1 cellular context compared by ENCODE assay signal in the genomic region with DNA sequence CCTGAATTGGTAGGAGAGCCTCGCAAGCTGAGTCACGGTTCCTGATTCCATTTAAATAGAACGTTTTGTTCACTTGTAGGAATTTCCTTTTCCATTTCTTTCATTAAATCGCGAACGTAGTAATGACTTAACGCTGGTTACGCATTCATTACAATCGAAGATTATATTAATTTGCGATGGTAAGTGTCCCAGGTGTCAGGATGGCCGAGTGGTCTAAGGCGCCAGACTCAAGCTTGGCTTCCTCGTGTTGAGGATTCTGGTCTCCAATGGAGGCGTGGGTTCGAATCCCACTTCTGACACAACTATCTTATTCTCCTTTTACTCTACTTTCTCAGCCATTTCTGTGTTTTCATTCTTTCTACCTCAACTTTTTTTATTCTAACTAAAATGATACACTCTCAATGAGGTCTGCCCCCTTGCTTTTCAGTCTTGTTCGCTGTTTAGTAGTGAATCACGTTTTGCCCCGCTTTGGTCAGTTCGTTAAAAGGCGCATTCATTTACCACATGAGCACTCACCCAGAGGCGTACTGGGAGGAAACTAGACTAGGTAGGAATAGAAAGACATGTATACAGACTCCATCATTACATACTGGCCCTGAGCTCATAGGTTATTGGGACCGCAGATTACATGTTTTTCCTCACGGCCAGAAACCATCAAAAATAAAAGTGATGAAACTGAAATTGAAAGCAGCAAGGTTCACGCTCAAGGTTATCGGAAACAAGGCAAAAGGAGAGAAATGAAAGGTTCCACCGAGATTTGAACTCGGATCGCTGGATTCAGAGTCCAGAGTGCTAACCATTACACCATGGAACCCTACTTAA.
TF ChIP-seq lines count a peak whose summit lies in the region.

No MANE protein-coding gene starts in this region.

TF ChIP-seq in K562, 482 proteins besides CTCF, POLR2A, EP300 and RAD21 (continued from another document and continues in another):
- TF ChIP-seq, protein P1, sequence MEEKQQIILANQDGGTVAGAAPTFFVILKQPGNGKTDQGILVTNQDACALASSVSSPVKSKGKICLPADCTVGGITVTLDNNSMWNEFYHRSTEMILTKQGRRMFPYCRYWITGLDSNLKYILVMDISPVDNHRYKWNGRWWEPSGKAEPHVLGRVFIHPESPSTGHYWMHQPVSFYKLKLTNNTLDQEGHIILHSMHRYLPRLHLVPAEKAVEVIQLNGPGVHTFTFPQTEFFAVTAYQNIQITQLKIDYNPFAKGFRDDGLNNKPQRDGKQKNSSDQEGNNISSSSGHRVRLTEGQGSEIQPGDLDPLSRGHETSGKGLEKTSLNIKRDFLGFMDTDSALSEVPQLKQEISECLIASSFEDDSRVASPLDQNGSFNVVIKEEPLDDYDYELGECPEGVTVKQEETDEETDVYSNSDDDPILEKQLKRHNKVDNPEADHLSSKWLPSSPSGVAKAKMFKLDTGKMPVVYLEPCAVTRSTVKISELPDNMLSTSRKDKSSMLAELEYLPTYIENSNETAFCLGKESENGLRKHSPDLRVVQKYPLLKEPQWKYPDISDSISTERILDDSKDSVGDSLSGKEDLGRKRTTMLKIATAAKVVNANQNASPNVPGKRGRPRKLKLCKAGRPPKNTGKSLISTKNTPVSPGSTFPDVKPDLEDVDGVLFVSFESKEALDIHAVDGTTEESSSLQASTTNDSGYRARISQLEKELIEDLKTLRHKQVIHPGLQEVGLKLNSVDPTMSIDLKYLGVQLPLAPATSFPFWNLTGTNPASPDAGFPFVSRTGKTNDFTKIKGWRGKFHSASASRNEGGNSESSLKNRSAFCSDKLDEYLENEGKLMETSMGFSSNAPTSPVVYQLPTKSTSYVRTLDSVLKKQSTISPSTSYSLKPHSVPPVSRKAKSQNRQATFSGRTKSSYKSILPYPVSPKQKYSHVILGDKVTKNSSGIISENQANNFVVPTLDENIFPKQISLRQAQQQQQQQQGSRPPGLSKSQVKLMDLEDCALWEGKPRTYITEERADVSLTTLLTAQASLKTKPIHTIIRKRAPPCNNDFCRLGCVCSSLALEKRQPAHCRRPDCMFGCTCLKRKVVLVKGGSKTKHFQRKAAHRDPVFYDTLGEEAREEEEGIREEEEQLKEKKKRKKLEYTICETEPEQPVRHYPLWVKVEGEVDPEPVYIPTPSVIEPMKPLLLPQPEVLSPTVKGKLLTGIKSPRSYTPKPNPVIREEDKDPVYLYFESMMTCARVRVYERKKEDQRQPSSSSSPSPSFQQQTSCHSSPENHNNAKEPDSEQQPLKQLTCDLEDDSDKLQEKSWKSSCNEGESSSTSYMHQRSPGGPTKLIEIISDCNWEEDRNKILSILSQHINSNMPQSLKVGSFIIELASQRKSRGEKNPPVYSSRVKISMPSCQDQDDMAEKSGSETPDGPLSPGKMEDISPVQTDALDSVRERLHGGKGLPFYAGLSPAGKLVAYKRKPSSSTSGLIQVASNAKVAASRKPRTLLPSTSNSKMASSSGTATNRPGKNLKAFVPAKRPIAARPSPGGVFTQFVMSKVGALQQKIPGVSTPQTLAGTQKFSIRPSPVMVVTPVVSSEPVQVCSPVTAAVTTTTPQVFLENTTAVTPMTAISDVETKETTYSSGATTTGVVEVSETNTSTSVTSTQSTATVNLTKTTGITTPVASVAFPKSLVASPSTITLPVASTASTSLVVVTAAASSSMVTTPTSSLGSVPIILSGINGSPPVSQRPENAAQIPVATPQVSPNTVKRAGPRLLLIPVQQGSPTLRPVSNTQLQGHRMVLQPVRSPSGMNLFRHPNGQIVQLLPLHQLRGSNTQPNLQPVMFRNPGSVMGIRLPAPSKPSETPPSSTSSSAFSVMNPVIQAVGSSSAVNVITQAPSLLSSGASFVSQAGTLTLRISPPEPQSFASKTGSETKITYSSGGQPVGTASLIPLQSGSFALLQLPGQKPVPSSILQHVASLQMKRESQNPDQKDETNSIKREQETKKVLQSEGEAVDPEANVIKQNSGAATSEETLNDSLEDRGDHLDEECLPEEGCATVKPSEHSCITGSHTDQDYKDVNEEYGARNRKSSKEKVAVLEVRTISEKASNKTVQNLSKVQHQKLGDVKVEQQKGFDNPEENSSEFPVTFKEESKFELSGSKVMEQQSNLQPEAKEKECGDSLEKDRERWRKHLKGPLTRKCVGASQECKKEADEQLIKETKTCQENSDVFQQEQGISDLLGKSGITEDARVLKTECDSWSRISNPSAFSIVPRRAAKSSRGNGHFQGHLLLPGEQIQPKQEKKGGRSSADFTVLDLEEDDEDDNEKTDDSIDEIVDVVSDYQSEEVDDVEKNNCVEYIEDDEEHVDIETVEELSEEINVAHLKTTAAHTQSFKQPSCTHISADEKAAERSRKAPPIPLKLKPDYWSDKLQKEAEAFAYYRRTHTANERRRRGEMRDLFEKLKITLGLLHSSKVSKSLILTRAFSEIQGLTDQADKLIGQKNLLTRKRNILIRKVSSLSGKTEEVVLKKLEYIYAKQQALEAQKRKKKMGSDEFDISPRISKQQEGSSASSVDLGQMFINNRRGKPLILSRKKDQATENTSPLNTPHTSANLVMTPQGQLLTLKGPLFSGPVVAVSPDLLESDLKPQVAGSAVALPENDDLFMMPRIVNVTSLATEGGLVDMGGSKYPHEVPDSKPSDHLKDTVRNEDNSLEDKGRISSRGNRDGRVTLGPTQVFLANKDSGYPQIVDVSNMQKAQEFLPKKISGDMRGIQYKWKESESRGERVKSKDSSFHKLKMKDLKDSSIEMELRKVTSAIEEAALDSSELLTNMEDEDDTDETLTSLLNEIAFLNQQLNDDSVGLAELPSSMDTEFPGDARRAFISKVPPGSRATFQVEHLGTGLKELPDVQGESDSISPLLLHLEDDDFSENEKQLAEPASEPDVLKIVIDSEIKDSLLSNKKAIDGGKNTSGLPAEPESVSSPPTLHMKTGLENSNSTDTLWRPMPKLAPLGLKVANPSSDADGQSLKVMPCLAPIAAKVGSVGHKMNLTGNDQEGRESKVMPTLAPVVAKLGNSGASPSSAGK (IDR thresholded peaks at IDR 0.05): peak; percentile 70; the same call in 1 of the 2 replicates
- no peak for TF ChIP-seq TAF15 (IDR thresholded peaks at IDR 0.05; ENCODE audit: low read depth, low read length)
- TF ChIP-seq GATAD2A (IDR thresholded peaks at IDR 0.05): 0 out of 2 replicates have a peak, but pooled peaks have one; percentile 73
- TF ChIP-seq, protein P2, sequence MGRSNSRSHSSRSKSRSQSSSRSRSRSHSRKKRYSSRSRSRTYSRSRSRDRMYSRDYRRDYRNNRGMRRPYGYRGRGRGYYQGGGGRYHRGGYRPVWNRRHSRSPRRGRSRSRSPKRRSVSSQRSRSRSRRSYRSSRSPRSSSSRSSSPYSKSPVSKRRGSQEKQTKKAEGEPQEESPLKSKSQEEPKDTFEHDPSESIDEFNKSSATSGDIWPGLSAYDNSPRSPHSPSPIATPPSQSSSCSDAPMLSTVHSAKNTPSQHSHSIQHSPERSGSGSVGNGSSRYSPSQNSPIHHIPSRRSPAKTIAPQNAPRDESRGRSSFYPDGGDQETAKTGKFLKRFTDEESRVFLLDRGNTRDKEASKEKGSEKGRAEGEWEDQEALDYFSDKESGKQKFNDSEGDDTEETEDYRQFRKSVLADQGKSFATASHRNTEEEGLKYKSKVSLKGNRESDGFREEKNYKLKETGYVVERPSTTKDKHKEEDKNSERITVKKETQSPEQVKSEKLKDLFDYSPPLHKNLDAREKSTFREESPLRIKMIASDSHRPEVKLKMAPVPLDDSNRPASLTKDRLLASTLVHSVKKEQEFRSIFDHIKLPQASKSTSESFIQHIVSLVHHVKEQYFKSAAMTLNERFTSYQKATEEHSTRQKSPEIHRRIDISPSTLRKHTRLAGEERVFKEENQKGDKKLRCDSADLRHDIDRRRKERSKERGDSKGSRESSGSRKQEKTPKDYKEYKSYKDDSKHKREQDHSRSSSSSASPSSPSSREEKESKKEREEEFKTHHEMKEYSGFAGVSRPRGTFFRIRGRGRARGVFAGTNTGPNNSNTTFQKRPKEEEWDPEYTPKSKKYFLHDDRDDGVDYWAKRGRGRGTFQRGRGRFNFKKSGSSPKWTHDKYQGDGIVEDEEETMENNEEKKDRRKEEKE (IDR thresholded peaks at IDR 0.05; ENCODE audit: borderline replicate concordance in 1 of 2, control insufficient read depth in 1 of 2, low read depth in 2 of 2, low read length in 1 of 2): no peak
- 0 out of 2 replicates have a peak, but pooled peaks have one; percentile 24 for TF ChIP-seq MXI1 (IDR thresholded peaks at IDR 0.05; ENCODE audit: low read depth, low read length)
- TF ChIP-seq CBFB (CRISPR knock-in tag; IDR thresholded peaks at IDR 0.05): no peak
- peak; percentile 34 for TF ChIP-seq ARID1B (IDR thresholded peaks at IDR 0.05)
- TF ChIP-seq, protein P3, sequence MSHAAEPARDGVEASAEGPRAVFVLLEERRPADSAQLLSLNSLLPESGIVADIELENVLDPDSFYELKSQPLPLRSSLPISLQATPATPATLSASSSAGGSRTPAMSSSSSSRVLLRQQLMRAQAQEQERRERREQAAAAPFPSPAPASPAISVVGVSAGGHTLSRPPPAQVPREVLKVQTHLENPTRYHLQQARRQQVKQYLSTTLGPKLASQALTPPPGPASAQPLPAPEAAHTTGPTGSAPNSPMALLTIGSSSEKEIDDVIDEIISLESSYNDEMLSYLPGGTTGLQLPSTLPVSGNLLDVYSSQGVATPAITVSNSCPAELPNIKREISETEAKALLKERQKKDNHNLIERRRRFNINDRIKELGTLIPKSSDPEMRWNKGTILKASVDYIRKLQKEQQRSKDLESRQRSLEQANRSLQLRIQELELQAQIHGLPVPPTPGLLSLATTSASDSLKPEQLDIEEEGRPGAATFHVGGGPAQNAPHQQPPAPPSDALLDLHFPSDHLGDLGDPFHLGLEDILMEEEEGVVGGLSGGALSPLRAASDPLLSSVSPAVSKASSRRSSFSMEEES (CRISPR knock-in tag; IDR thresholded peaks at IDR 0.05): no peak
- TF ChIP-seq MCM3 (IDR thresholded peaks at IDR 0.05): no peak
- TF ChIP-seq ZFP30 (CRISPR knock-in tag; IDR thresholded peaks at IDR 0.05; ENCODE audit: borderline replicate concordance): no peak
- TF ChIP-seq ATF7 (IDR thresholded peaks at IDR 0.05): peak; percentile 67
- no peak for TF ChIP-seq SPI1 (IDR thresholded peaks at IDR 0.05; ENCODE audit: borderline replicate concordance, low read depth, low read length)
- no peak; the same call in none of the 2 replicates for TF ChIP-seq CTBP1 (IDR thresholded peaks at IDR 0.05; ENCODE audit: borderline replicate concordance)
- no peak for TF ChIP-seq EHMT2 (IDR thresholded peaks at IDR 0.05)
- peak; percentile 26 to 50; a peak in 2 of 4 replicates for TF ChIP-seq KDM1A (IDR thresholded peaks at IDR 0.05)
- TF ChIP-seq SNRNP70 (optimal IDR thresholded peaks at IDR 0.05; ENCODE audit: low read depth, low read length): no peak
- TF ChIP-seq RBM17 (IDR thresholded peaks at IDR 0.05; ENCODE audit: borderline replicate concordance, low read depth, low read length): no peak
- TF ChIP-seq, protein P4, sequence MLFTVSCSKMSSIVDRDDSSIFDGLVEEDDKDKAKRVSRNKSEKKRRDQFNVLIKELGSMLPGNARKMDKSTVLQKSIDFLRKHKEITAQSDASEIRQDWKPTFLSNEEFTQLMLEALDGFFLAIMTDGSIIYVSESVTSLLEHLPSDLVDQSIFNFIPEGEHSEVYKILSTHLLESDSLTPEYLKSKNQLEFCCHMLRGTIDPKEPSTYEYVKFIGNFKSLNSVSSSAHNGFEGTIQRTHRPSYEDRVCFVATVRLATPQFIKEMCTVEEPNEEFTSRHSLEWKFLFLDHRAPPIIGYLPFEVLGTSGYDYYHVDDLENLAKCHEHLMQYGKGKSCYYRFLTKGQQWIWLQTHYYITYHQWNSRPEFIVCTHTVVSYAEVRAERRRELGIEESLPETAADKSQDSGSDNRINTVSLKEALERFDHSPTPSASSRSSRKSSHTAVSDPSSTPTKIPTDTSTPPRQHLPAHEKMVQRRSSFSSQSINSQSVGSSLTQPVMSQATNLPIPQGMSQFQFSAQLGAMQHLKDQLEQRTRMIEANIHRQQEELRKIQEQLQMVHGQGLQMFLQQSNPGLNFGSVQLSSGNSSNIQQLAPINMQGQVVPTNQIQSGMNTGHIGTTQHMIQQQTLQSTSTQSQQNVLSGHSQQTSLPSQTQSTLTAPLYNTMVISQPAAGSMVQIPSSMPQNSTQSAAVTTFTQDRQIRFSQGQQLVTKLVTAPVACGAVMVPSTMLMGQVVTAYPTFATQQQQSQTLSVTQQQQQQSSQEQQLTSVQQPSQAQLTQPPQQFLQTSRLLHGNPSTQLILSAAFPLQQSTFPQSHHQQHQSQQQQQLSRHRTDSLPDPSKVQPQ (CRISPR knock-in tag; IDR thresholded peaks at IDR 0.05; ENCODE audit: borderline replicate concordance): no peak
- TF ChIP-seq ZEB2 (IDR thresholded peaks at IDR 0.05): peak; percentile 35; the same call in 1 of the 2 replicates
- no peak for TF ChIP-seq PYGO2 (tag; IDR thresholded peaks at IDR 0.05)
- no peak for TF ChIP-seq ZNF695 (CRISPR knock-in tag; IDR thresholded peaks at IDR 0.05)
- TF ChIP-seq, protein P5, sequence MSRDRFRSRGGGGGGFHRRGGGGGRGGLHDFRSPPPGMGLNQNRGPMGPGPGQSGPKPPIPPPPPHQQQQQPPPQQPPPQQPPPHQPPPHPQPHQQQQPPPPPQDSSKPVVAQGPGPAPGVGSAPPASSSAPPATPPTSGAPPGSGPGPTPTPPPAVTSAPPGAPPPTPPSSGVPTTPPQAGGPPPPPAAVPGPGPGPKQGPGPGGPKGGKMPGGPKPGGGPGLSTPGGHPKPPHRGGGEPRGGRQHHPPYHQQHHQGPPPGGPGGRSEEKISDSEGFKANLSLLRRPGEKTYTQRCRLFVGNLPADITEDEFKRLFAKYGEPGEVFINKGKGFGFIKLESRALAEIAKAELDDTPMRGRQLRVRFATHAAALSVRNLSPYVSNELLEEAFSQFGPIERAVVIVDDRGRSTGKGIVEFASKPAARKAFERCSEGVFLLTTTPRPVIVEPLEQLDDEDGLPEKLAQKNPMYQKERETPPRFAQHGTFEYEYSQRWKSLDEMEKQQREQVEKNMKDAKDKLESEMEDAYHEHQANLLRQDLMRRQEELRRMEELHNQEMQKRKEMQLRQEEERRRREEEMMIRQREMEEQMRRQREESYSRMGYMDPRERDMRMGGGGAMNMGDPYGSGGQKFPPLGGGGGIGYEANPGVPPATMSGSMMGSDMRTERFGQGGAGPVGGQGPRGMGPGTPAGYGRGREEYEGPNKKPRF (IDR thresholded peaks at IDR 0.05; ENCODE audit: low read depth, low read length): no peak
- 0 out of 2 replicates have a peak, but pooled peaks have one; percentile 26 for TF ChIP-seq PHF8 (IDR thresholded peaks at IDR 0.05; ENCODE audit: borderline replicate concordance, low read length)
- TF ChIP-seq NFRKB (IDR thresholded peaks at IDR 0.05; ENCODE audit: low read depth): peak; percentile 89
- TF ChIP-seq ETS2 (tag; IDR thresholded peaks at IDR 0.05; ENCODE audit: borderline replicate concordance, poor library complexity, severe bottlenecking): no peak
- TF ChIP-seq, protein P6, sequence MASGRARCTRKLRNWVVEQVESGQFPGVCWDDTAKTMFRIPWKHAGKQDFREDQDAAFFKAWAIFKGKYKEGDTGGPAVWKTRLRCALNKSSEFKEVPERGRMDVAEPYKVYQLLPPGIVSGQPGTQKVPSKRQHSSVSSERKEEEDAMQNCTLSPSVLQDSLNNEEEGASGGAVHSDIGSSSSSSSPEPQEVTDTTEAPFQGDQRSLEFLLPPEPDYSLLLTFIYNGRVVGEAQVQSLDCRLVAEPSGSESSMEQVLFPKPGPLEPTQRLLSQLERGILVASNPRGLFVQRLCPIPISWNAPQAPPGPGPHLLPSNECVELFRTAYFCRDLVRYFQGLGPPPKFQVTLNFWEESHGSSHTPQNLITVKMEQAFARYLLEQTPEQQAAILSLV (tag; IDR thresholded peaks at IDR 0.05): peak; percentile 53; the same call in 1 of the 2 replicates
- no peak; the same call in none of the 2 replicates for TF ChIP-seq TARDBP (IDR thresholded peaks at IDR 0.05)
- TF ChIP-seq ZNF561 (CRISPR knock-in tag; conservative IDR thresholded peaks at IDR 0.05): no peak
- peak; percentile 89 for TF ChIP-seq SMARCA5 (IDR thresholded peaks at IDR 0.05)
